18 cellular contexts compared by ENCODE assay signal in the genomic region with DNA sequence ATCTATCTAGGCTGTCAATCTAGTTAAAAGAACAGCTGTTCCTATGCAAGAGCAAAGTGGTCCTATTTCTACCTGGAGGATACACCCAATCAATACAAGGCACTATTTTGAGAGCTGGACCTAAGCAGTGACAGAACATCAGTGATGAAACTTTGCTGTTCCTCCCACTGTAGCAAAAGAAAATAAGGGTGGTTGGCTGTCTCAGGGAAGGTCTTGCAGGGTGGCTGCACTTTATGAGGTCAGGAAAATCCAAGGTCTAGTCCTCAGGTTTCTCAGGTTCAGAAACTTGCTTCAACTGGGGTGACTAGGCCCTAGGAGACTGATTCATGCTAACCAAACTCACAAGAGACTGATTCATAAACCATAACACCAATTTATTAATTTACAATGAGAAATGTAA. TPM values are rescaled to one million over a fixed set of nuclear protein-coding genes. Genes with fewer than 3 reads are reported as not detected.
A peak's percentile ranks its signal among the peaks of the same experiment; 100 is the strongest.
DNase-seq lines count a peak whose midpoint lies in the region; ATAC-seq and TF ChIP-seq lines count a peak whose summit lies in the region.
"Had no signal": no experiment of that assay in that cellular context is flagged by ENCODE, and none has a peak within 500 bp of the region (broad histone marks: within the 10 kb centered on the region; RNA-seq: fewer than 3 reads in every experiment).

No MANE protein-coding gene starts in this region.

- H3K27me3 Mint-ChIP-seq in T-helper 2 cell treated with Interferon-gamma antibody and Interleukin-4, amounts not matched to agents 5 μg/mL and 100 μg/mL, for 36 hours (ENCODE audit: low read depth): no peaks in the 10 kb centered on the region
- no peaks in the 10 kb centered on the region for H3K27me3 Mint-ChIP-seq in HFFc6 (ENCODE audit: insufficient read depth)
- H3K27me3 Mint-ChIP-seq in naive thymus-derived CD4-positive, alpha-beta T cell: no peaks in the 10 kb centered on the region
- H3K27me3 Mint-ChIP-seq: CD4-positive, CD25-positive, alpha-beta regulatory T cell had no signal

- DNase-seq in T-helper 2 cell treated with Interferon-gamma antibody and Interleukin-4, amounts not matched to agents 5 μg/mL and 100 μg/mL, for 36 hours (ENCODE audit: low spot score): no peak
- no peak for DNase-seq in T-helper 2 cell
- no peak for DNase-seq in HFFc6
- DNase-seq in caudate nucleus (lab: John Stamatoyannopoulos, UW): no peak
- DNase-seq in naive thymus-derived CD4-positive, alpha-beta T cell: no peak
- DNase-seq in COLO829 (ENCODE audit: low spot score): no peak
- DNase-seq: aorta; CD4-positive, CD25-positive, alpha-beta regulatory T cell; glutamatergic neuron; HCEC 1CT; NCI-H2029 treated with DMSO at 0.1 percent for 48 hours; NCI-H774; small intestine had no signal

- H3K9me3 ChIP-seq in naive thymus-derived CD4-positive, alpha-beta T cell (ENCODE audit: control insufficient read depth in 2 of 3, low read length in 3 of 3): no peaks in the 10 kb centered on the region
- H3K9me3 ChIP-seq: thoracic aorta had no signal

- POLR2A ChIA-PET in naive thymus-derived CD4-positive, alpha-beta T cell (lab: Charles Lee): interaction anchor here (1.0 kb wide), 1 partner anchor 12 kb away, joined by 4 read pairs; a partner anchor contains a TSS

- ATAC-seq in naive thymus-derived CD4-positive, alpha-beta T cell: peak; percentile 39
- ATAC-seq in GM21737 (IDR thresholded peaks at IDR 0.05; ENCODE audit: unreplicated experiment): no peak
- ATAC-seq in HG03280 (IDR thresholded peaks at IDR 0.05; ENCODE audit: unreplicated experiment): no peak
- ATAC-seq: left lobe of liver had no signal

- H3K27me3 ChIP-seq in naive thymus-derived CD4-positive, alpha-beta T cell (ENCODE audit: control insufficient read depth in 2 of 2, insufficient read depth in 2 of 2, low read length in 2 of 2): no peaks in the 10 kb centered on the region
- H3K27me3 ChIP-seq: neural progenitor cell had no signal

- H3K4me1 ChIP-seq in naive thymus-derived CD4-positive, alpha-beta T cell (ENCODE audit: control insufficient read depth in 2 of 2, insufficient read depth in 2 of 2, low read length in 2 of 2): peaks cover 0 to 5% of the 10 kb centered on the region in 2 donors
- H3K4me1 ChIP-seq: neural progenitor cell had no signal

- H3K36me3 Mint-ChIP-seq in T-helper 2 cell treated with Interferon-gamma antibody and Interleukin-4, amounts not matched to agents 5 μg/mL and 100 μg/mL, for 36 hours (ENCODE audit: low read depth): peaks cover 83% of the 10 kb centered on the region
- H3K36me3 Mint-ChIP-seq in HFFc6 (ENCODE audit: low read depth): peaks cover 52% of the 10 kb centered on the region
- peaks cover 12 to 58% (median 31%) of the 10 kb centered on the region in 5 donors for H3K36me3 Mint-ChIP-seq in naive thymus-derived CD4-positive, alpha-beta T cell

- H3K27ac ChIP-seq in caudate nucleus (ENCODE audit: low read depth, low read length): peak overlapping the region; percentile 53
- peak overlapping the region; percentile 11 for H3K27ac ChIP-seq in naive thymus-derived CD4-positive, alpha-beta T cell (ENCODE audit: low read depth, low read length)
- H3K27ac ChIP-seq: neural progenitor cell, thoracic aorta had no signal

- H3K4me3 ChIP-seq in naive thymus-derived CD4-positive, alpha-beta T cell (ENCODE audit: low read length): no peak overlapping the region
- H3K4me3 ChIP-seq: neural progenitor cell, thoracic aorta had no signal

- peaks cover 21 to 93% (median 32%) of the 10 kb centered on the region in 3 experiments for H3K36me3 ChIP-seq in naive thymus-derived CD4-positive, alpha-beta T cell (ENCODE audit: control insufficient read depth in 2 of 3, insufficient read depth in 3 of 3, low read length in 3 of 3)

- H3K9me3 Mint-ChIP-seq in T-helper 2 cell treated with Interferon-gamma antibody and Interleukin-4, amounts not matched to agents 5 μg/mL and 100 μg/mL, for 36 hours: no peaks in the 10 kb centered on the region
- H3K9me3 Mint-ChIP-seq in HFFc6: no peaks in the 10 kb centered on the region
- no peaks in the 10 kb centered on the region for H3K9me3 Mint-ChIP-seq in naive thymus-derived CD4-positive, alpha-beta T cell
- H3K9me3 Mint-ChIP-seq: CD4-positive, CD25-positive, alpha-beta regulatory T cell; neural progenitor cell had no signal

- TF ChIP-seq CTCF in HFFc6 (IDR thresholded peaks at IDR 0.05): no peak

- peaks cover 26% of the 10 kb centered on the region for H3K4me1 Mint-ChIP-seq in T-helper 2 cell treated with Interferon-gamma antibody and Interleukin-4, amounts not matched to agents 5 μg/mL and 100 μg/mL, for 36 hours (ENCODE audit: low read depth)
- peaks cover 13% of the 10 kb centered on the region for H3K4me1 Mint-ChIP-seq in HFFc6 (ENCODE audit: low read depth)
- peaks cover 25 to 71% (median 54%) of the 10 kb centered on the region in 7 donors for H3K4me1 Mint-ChIP-seq in naive thymus-derived CD4-positive, alpha-beta T cell

- H3K27ac Mint-ChIP-seq in T-helper 2 cell treated with Interferon-gamma antibody and Interleukin-4, amounts not matched to agents 5 μg/mL and 100 μg/mL, for 36 hours: peak overlapping the region; percentile 14
- H3K27ac Mint-ChIP-seq in HFFc6: peak overlapping the region; percentile 64
- H3K27ac Mint-ChIP-seq in naive thymus-derived CD4-positive, alpha-beta T cell: peak overlapping the region in 3 of 9 donors; percentile 12 to 57 (median 46)
- H3K27ac Mint-ChIP-seq: neural progenitor cell had no signal

- CTCF ChIA-PET in naive thymus-derived CD4-positive, alpha-beta T cell (lab: Charles Lee): interaction anchor here (0.6 kb wide), 1 partner anchor 11 kb away, joined by 4 read pairs; a partner anchor contains a TSS

- no peak overlapping the region for H3K4me3 Mint-ChIP-seq in T-helper 2 cell treated with Interferon-gamma antibody and Interleukin-4, amounts not matched to agents 5 μg/mL and 100 μg/mL, for 36 hours
- no peak overlapping the region for H3K4me3 Mint-ChIP-seq in HFFc6
- H3K4me3 Mint-ChIP-seq in naive thymus-derived CD4-positive, alpha-beta T cell: no peak overlapping the region
- H3K4me3 Mint-ChIP-seq: CD4-positive, CD25-positive, alpha-beta regulatory T cell; neural progenitor cell had no signal

- intact Hi-C loops in naive thymus-derived CD4-positive, alpha-beta T cell (cut with micrococcal nuclease): no loop called here

RNA-seq across cellular contexts. Expression of a gene that starts 11.6 kb away (rescaled TPM):
- 10 to 100 TPM; 56.9 to 72.4 (median 64.8) TPM for total RNA-seq in HFFc6 (2021; fragmentation: NEBNext Ultra II Directional; extraction: Animal tissue kit (Norgen Biotek cat#: 25700))
- 100 to 1,000 TPM in 4 of 5 experiments, 10 to 100 TPM in 1; 96.0 to 174 (median 113) TPM for total RNA-seq in naive thymus-derived CD4-positive, alpha-beta T cell
- polyA plus RNA-seq in naive thymus-derived CD4-positive, alpha-beta T cell: 10 to 100 TPM; 27.5 to 35.3 TPM

RNA-seq across cellular contexts. Expression of a gene that starts 11.8 kb away (rescaled TPM):
- 10 to 100 TPM; 33.9 to 43.0 (median 38.3) TPM for total RNA-seq in HFFc6 (2021; fragmentation: NEBNext Ultra II Directional; extraction: Animal tissue kit (Norgen Biotek cat#: 25700))
- total RNA-seq in naive thymus-derived CD4-positive, alpha-beta T cell: 10 to 100 TPM; 36.1 to 56.6 (median 48.2) TPM
- 100 to 1,000 TPM; 100 to 116 TPM for polyA plus RNA-seq in naive thymus-derived CD4-positive, alpha-beta T cell

RNA-seq across cellular contexts. Expression of a gene that starts 25.7 kb away (rescaled TPM):
- 1 to 10 TPM; 5.9 to 9.5 (median 8.3) TPM for total RNA-seq in HFFc6 (2021; fragmentation: NEBNext Ultra II Directional; extraction: Animal tissue kit (Norgen Biotek cat#: 25700))
- total RNA-seq in naive thymus-derived CD4-positive, alpha-beta T cell: 10 to 100 TPM in 2 of 5 experiments, 1 to 10 TPM in 3; 4.7 to 17.2 (median 9.2) TPM
- 10 to 100 TPM; 34.7 to 35.8 TPM for polyA plus RNA-seq in naive thymus-derived CD4-positive, alpha-beta T cell

RNA-seq across cellular contexts. Expression of a gene that starts 56.0 kb away (rescaled TPM):
- total RNA-seq in HFFc6 (2021; fragmentation: NEBNext Ultra II Directional; extraction: Animal tissue kit (Norgen Biotek cat#: 25700)): 10 to 100 TPM; 49.0 to 63.1 (median 58.0) TPM
- total RNA-seq in naive thymus-derived CD4-positive, alpha-beta T cell: 10 to 100 TPM; 54.6 to 65.1 (median 59.9) TPM
- polyA plus RNA-seq in naive thymus-derived CD4-positive, alpha-beta T cell: 10 to 100 TPM; 42.9 to 49.3 TPM

RNA-seq across cellular contexts. Expression of a gene that starts 56.5 kb away (rescaled TPM):
- total RNA-seq in HFFc6 (2021; fragmentation: NEBNext Ultra II Directional; extraction: Animal tissue kit (Norgen Biotek cat#: 25700)): 10 to 100 TPM; 38.7 to 52.8 (median 46.7) TPM
- 10 to 100 TPM; 37.9 to 47.6 (median 44.2) TPM for total RNA-seq in naive thymus-derived CD4-positive, alpha-beta T cell
- 10 to 100 TPM; 62.7 to 73.8 TPM for polyA plus RNA-seq in naive thymus-derived CD4-positive, alpha-beta T cell
